9 cellular contexts compared by ENCODE assay signal in genomic region chr13:49865174-49865573, GRCh38.
"Had no signal": no experiment of that assay in that cellular context is flagged by ENCODE, and none has a peak within 500 bp of the region (broad histone marks: within the 10 kb centered on the region; RNA-seq: fewer than 3 reads in every experiment).

No MANE protein-coding gene starts in this region.

- ATAC-seq: GM23338, HCT116 had no signal

- DNase-seq: GM23248, GOT3, H7, H9, HCEC 1CT, HFFc6 had no signal

- H3K27ac ChIP-seq: GM23248 had no signal

- H3K9me3 Mint-ChIP-seq: HFFc6 had no signal

- H3K4me3 ChIP-seq: GM23248, GM23338, HAP-1 had no signal

- H3K36me3 ChIP-seq: HAP-1 had no signal

- H3K4me1 ChIP-seq: HAP-1 had no signal

- H3K4me3 Mint-ChIP-seq: GM23338, H9, HFFc6 had no signal

- H3K27ac Mint-ChIP-seq: GM23338, H9, HFFc6 had no signal

- H3K4me1 Mint-ChIP-seq: GM23338 had no signal

- H3K9me3 ChIP-seq: HAP-1 had no signal
